9 cellular contexts compared by ENCODE assay signal in genomic region chr1:196660912-196661311, GRCh38. TPM values are rescaled to one million over a fixed set of nuclear protein-coding genes. Genes with fewer than 3 reads are reported as not detected.
DNase-seq lines count a peak whose midpoint lies in the region; ATAC-seq, FAIRE-seq and TF ChIP-seq lines count a peak whose summit lies in the region.
"Had no signal": no experiment of that assay in that cellular context is flagged by ENCODE, and none has a peak within 500 bp of the region (broad histone marks: within the 10 kb centered on the region; RNA-seq: fewer than 3 reads in every experiment).

No MANE protein-coding gene starts in this region.

- H3K36me3 ChIP-seq in PC-3 (ENCODE audit: low read depth, low read length): no peaks in the 10 kb centered on the region

- H3K36me3 Mint-ChIP-seq in endothelial cell (ENCODE audit: low read depth, unreplicated experiment): peaks cover 3% of the 10 kb centered on the region

- H4K20me1 ChIP-seq in PC-3 (ENCODE audit: low read length): no peaks in the 10 kb centered on the region

- POLR2A ChIA-PET in PC-3 (lab: Charles Lee; ENCODE audit: unreplicated experiment): no interaction called here

- H3K4me3 ChIP-seq in PC-3 (ENCODE audit: low read length): no peak overlapping the region

- FAIRE-seq in HTR-8/SVneo (lab: Jason Lieb, UNC): no peak

- H3K9me3 Mint-ChIP-seq in endothelial cell (ENCODE audit: unreplicated experiment): no peaks in the 10 kb centered on the region
- H3K9me3 Mint-ChIP-seq: T-helper 1 cell treated with Interleukin-12 subunit alpha and Interleukin-12 subunit beta and Interleukin-4 antibody, amounts not matched to agents 30 μg/mL and 1 μg/mL, for 36 hours had no signal

- peaks cover 14% of the 10 kb centered on the region for H3K4me1 Mint-ChIP-seq in endothelial cell (ENCODE audit: unreplicated experiment)

- H3K4me3 Mint-ChIP-seq in endothelial cell (ENCODE audit: unreplicated experiment): no peak overlapping the region
- H3K4me3 Mint-ChIP-seq: T-helper 1 cell treated with Interleukin-12 subunit alpha and Interleukin-12 subunit beta and Interleukin-4 antibody, amounts not matched to agents 30 μg/mL and 1 μg/mL, for 36 hours had no signal

- intact Hi-C loops in PC-3 (cut with micrococcal nuclease): loop anchor here (1.0 to 5.0 kb wide), 3 partner anchors 306 to 514 kb away; no protein-coding TSS in a partner anchor

- H3K27ac ChIP-seq in PC-3 (ENCODE audit: low read length): no peak overlapping the region

- DNase-seq in EH (ENCODE audit: low read depth) (peak; percentile 37), HTR-8/SVneo (ENCODE audit: insufficient read length, low spot score) (peak; percentile 36), PC-3 (peak; percentile 47), endothelial cell (ENCODE audit: low spot score) (no peak), myocyte (ENCODE audit: low read depth) (peak; percentile 44)
- no peak for DNase-seq in activated CD4-positive, CD25-positive, alpha-beta regulatory T cell (lab: John Stamatoyannopoulos, UW)
- DNase-seq in effector CD8-positive, alpha-beta T cell (lab: John Stamatoyannopoulos, UW): no peak

- H3K9me3 ChIP-seq in PC-3 (ENCODE audit: low read length): no peaks in the 10 kb centered on the region

- no peaks in the 10 kb centered on the region for H3K27me3 Mint-ChIP-seq in endothelial cell (ENCODE audit: unreplicated experiment)

- 0 out of 2 replicates have a peak overlapping the region, but pooled peaks have one; percentile 3 for H3K4me2 ChIP-seq in PC-3 (ENCODE audit: low read length)

- ATAC-seq in GM21528 (IDR thresholded peaks at IDR 0.05; ENCODE audit: low FRiP score, unreplicated experiment) (peak; percentile 84), PC-3 (no peak; the same call in 1 of the 2 replicates)

- H2AFZ ChIP-seq in PC-3 (ENCODE audit: low read length): no peak overlapping the region

- no peaks in the 10 kb centered on the region for H3K9me2 ChIP-seq in PC-3 (replicated peaks; ENCODE audit: low read length)

- no peak overlapping the region for H3K9ac ChIP-seq in PC-3 (ENCODE audit: low read length)

- H3K79me2 ChIP-seq in PC-3 (ENCODE audit: low read length): no peaks in the 10 kb centered on the region

- no peak overlapping the region for H3K27ac Mint-ChIP-seq in endothelial cell (ENCODE audit: unreplicated experiment)
- H3K27ac Mint-ChIP-seq: T-helper 1 cell treated with Interleukin-12 subunit alpha and Interleukin-12 subunit beta and Interleukin-4 antibody, amounts not matched to agents 30 μg/mL and 1 μg/mL, for 36 hours had no signal

- CTCF ChIA-PET in PC-3 (lab: Charles Lee): interaction anchor here (0.6 to 1.2 kb wide), 3 partner anchors 251 to 512 kb away, joined by 3 to 4 read pairs (median 3); no protein-coding TSS in a partner anchor

- H3F3A ChIP-seq in PC-3 (ENCODE audit: low read length, unreplicated experiment): no peaks in the 10 kb centered on the region

- no peaks in the 10 kb centered on the region for H3K4me1 ChIP-seq in PC-3 (ENCODE audit: insufficient read depth, low read length)

- no peaks in the 10 kb centered on the region for H3K27me3 ChIP-seq in PC-3 (ENCODE audit: low read length)

- BruUV-seq in PC-3 (replicated peaks; lab: Mats Ljungman, UMichigan): no TSS peak

- TF ChIP-seq CTCF in PC-3 (conservative IDR thresholded peaks at IDR 0.05; ENCODE audit: low read depth, low read length) (peak; percentile 64), endothelial cell (IDR thresholded peaks at IDR 0.05; ENCODE audit: unreplicated experiment) (peak; percentile 69)

RNA-seq across cellular contexts. Expression of gene CFH, which starts 9.1 kb away (rescaled TPM):
- 0.80 and 1.9 TPM in 2 replicates for total RNA-seq in PC-3 (2014; rRNA removed)
- 67.9 TPM for total RNA-seq in endothelial cell (ENCODE audit: unreplicated experiment)
- 142 and 143 TPM in 2 replicates for total RNA-seq in myocyte
- polyA plus RNA-seq in myocyte (2012): 32.1 TPM

RNA-seq across cellular contexts. Expression of gene KCNT2, which starts 52.7 kb away (rescaled TPM):
- total RNA-seq in PC-3 (2014; rRNA removed): 0.26 and 0.69 TPM in 2 replicates
- 7.1 TPM for total RNA-seq in endothelial cell (ENCODE audit: unreplicated experiment)
- total RNA-seq in myocyte: 0.62 and 1.1 TPM in 2 replicates
- polyA plus RNA-seq in myocyte (2012): 0.92 TPM

Comparison
In these comparisons a context has a peak if more than half of its experiments do, and no peak if none do; other contexts are left out.
1. DNase-seq: peak in EH (single experiment), HTR-8/SVneo (single experiment), PC-3 (single experiment) and myocyte (single experiment); none in endothelial cell (single experiment), activated CD4-positive, CD25-positive, alpha-beta regulatory T cell (0 of 4) and effector CD8-positive, alpha-beta T cell (single experiment).
2. RNA of gene CFH, which starts 9.1 kb away (total RNA-seq): 142 to 143 TPM in myocyte and 67.9 TPM in endothelial cell (single experiment); 0.80 to 1.9 TPM in PC-3; every median in the first group is over 10 times any median in the second.